In genomic region chr6:51830666-51831065, GRCh38 we compare ENCODE assay signal across 24 cellular contexts.
"Had no signal": no experiment of that assay in that cellular context is flagged by ENCODE, and none has a peak within 500 bp of the region (broad histone marks: within the 10 kb centered on the region; RNA-seq: fewer than 3 reads in every experiment).

No MANE protein-coding gene starts in this region.

- ATAC-seq: left ventricle myocardium superior; lower lobe of right lung; natural killer cell; psoas muscle; right cardiac atrium; stimulated activated effector memory CD8-positive, alpha-beta T cell treated with anti-CD3 and anti-CD28 coated beads, Interleukin-12 subunit alpha, Interleukin-12 subunit beta, amount 100 ng/mL, for 72 hours had no signal

- DNase-seq: dorsolateral prefrontal cortex; effector CD4-positive, alpha-beta T cell; foreskin melanocyte; hypothalamus; immature natural killer cell; islet precursor cell; kidney glomerular epithelial cell; left ventricle myocardium superior; lower lobe of right lung; natural killer cell; occipital lobe; ovary; posterior cingulate gyrus; psoas muscle; right cardiac atrium; sigmoid colon; stimulated activated CD4-positive, alpha-beta T cell treated with anti-CD3 and anti-CD28 coated beads, Interleukin-2, amount 100 ng/mL, for 24 hours; stimulated activated CD4-positive, alpha-beta T cell treated with anti-CD3 and anti-CD28 coated beads, Interleukin-4, amount 100 ng/mL, for 24 hours; stimulated activated naive CD4-positive, alpha-beta T cell treated with Interleukin-2 at 50 U/mL for 16 hours; stomach; testis; tibial artery had no signal

- H3K27ac ChIP-seq: dorsolateral prefrontal cortex, esophagus muscularis mucosa, lower lobe of right lung, ovary, psoas muscle, sigmoid colon, stomach, testis, tibial artery had no signal

- H3K36me3 ChIP-seq: esophagus muscularis mucosa, lower lobe of right lung, ovary, sigmoid colon, stomach, tibial artery had no signal

- H3K27me3 ChIP-seq: esophagus muscularis mucosa, ovary, sigmoid colon, stomach, testis, tibial artery had no signal

- H3K4me3 ChIP-seq: dorsolateral prefrontal cortex, esophagus muscularis mucosa, lower lobe of right lung, ovary, psoas muscle, sigmoid colon, stomach, testis, tibial artery had no signal

- H3K9me3 ChIP-seq: esophagus muscularis mucosa, lower lobe of right lung, ovary, psoas muscle, sigmoid colon, stomach, testis, tibial artery had no signal

- H3K4me1 ChIP-seq: esophagus muscularis mucosa, lower lobe of right lung, psoas muscle, sigmoid colon, stomach, testis, tibial artery had no signal
